26 cellular contexts compared by ENCODE assay signal in genomic region chr7:141389423-141389822, GRCh38.
"Had no signal": no experiment of that assay in that cellular context is flagged by ENCODE, and none has a peak within 500 bp of the region (broad histone marks: within the 10 kb centered on the region; RNA-seq: fewer than 3 reads in every experiment).

No MANE protein-coding gene starts in this region.

- H3K36me3 Mint-ChIP-seq: activated naive CD4-positive, alpha-beta T cell treated with anti-CD3 and anti-CD28 coated beads, Interleukin-2, amount 50 U/mL, for 72 hours had no signal

- H3K9me3 Mint-ChIP-seq: activated CD4-positive, alpha-beta T cell treated with anti-CD3 and anti-CD28 coated beads, Interleukin-2, amount 10 ng/mL, durations not matched to agents 7 days and 5 days; activated naive CD4-positive, alpha-beta T cell treated with anti-CD3 and anti-CD28 coated beads for 36 hours; activated naive CD4-positive, alpha-beta T cell treated with anti-CD3 and anti-CD28 coated beads, Interleukin-2, amount 50 U/mL, for 72 hours; activated T-cell treated with anti-CD3 and anti-CD28 coated beads, Interleukin-2, amount 50 U/mL, for 24 hours; activated T-helper 2 cell treated with anti-CD3 and anti-CD28 coated beads, Interferon-gamma antibody, Interleukin-2, Interleukin-4, amounts not matched to agents 10 μg/mL and 5 μg/mL and 100 μg/mL, durations not matched to agents 14 hours and 24 hours and 36 hours; central memory CD8-positive, alpha-beta T cell had no signal

- H3K27me3 Mint-ChIP-seq: activated CD4-positive, alpha-beta T cell treated with anti-CD3 and anti-CD28 coated beads, Interleukin-2, amount 10 ng/mL, durations not matched to agents 7 days and 5 days had no signal

- H3K27ac Mint-ChIP-seq: activated CD4-positive, alpha-beta T cell treated with anti-CD3 and anti-CD28 coated beads, Interleukin-2, amount 10 ng/mL, durations not matched to agents 7 days and 5 days; activated CD8-positive, alpha-beta T cell treated with anti-CD3 and anti-CD28 coated beads, Interleukin-2, amount 10 ng/mL, durations not matched to agents 7 days and 5 days; activated naive CD4-positive, alpha-beta T cell treated with anti-CD3 and anti-CD28 coated beads for 36 hours; activated naive CD4-positive, alpha-beta T cell treated with anti-CD3 and anti-CD28 coated beads, Interleukin-2, amount 50 U/mL, for 72 hours; activated T-cell treated with anti-CD3 and anti-CD28 coated beads, Interleukin-2, amount 50 U/mL, for 24 hours; activated T-helper 2 cell treated with anti-CD3 and anti-CD28 coated beads, Interferon-gamma antibody, Interleukin-2, Interleukin-4, amounts not matched to agents 10 μg/mL and 5 μg/mL and 100 μg/mL, durations not matched to agents 14 hours and 24 hours and 36 hours had no signal

- DNase-seq: activated CD4-positive, alpha-beta T cell treated with anti-CD3 and anti-CD28 coated beads, Interleukin-2, amount 10 ng/mL, durations not matched to agents 7 days and 5 days; activated CD4-positive, alpha-beta T cell treated with anti-CD3 and anti-CD28 coated beads, Interleukin-2, amount 50 U/mL, for 48 hours; activated CD8-positive, alpha-beta T cell treated with anti-CD3 and anti-CD28 coated beads, Interleukin-2, amount 10 ng/mL, durations not matched to agents 7 days and 5 days; activated gamma-delta T cell; activated naive CD4-positive, alpha-beta T cell treated with anti-CD3 and anti-CD28 coated beads for 36 hours; activated T-cell treated with anti-CD3 and anti-CD28 coated beads, Interleukin-2, amount 50 U/mL, for 24 hours; body of pancreas; NCI-H1105; NCI-H1417 treated with DMSO at 0.1 percent for 48 hours; NCI-H1694; NCI-H1930; NCI-H2081 treated with DMSO at 0.1 percent for 48 hours; NCI-H510A; NCI-H526; NCI-H748 treated with DMSO at 0.1 percent for 48 hours; PC-9; SW 1271; T-helper 1 cell; T-helper 2 cell; T-helper 9 cell had no signal

- H3K4me1 Mint-ChIP-seq: activated CD4-positive, alpha-beta T cell treated with anti-CD3 and anti-CD28 coated beads, Interleukin-2, amount 10 ng/mL, durations not matched to agents 7 days and 5 days; central memory CD8-positive, alpha-beta T cell had no signal

- H3K27ac ChIP-seq: adrenal gland, body of pancreas, KMS-11, PC-9, RWPE1 had no signal

- H3K4me3 Mint-ChIP-seq: activated CD4-positive, alpha-beta T cell treated with anti-CD3 and anti-CD28 coated beads, Interleukin-2, amount 10 ng/mL, durations not matched to agents 7 days and 5 days; activated CD8-positive, alpha-beta T cell treated with anti-CD3 and anti-CD28 coated beads, Interleukin-2, amount 10 ng/mL, durations not matched to agents 7 days and 5 days; activated naive CD4-positive, alpha-beta T cell treated with anti-CD3 and anti-CD28 coated beads for 36 hours; activated T-cell treated with anti-CD3 and anti-CD28 coated beads, Interleukin-2, amount 50 U/mL, for 24 hours; central memory CD8-positive, alpha-beta T cell had no signal
